7 cellular contexts compared by ENCODE assay signal in genomic region chr15:99799182-99799853, GRCh38.
A peak's percentile ranks its signal among the peaks of the same experiment; 100 is the strongest.
DNase-seq lines count a peak whose midpoint lies in the region; ATAC-seq, FAIRE-seq and TF ChIP-seq lines count a peak whose summit lies in the region.
"Not testable (repeated sequence)": the region's sequence is repeated elsewhere in the genome, so short reads cannot be mapped to it uniquely, and the experiment has no call there.

No MANE protein-coding gene starts in this region.

- H3K56ac ChIP-seq in IMR-90 (ENCODE audit: extremely low read depth, insufficient read depth, low read length): not testable (repeated sequence)

- not testable (repeated sequence) for TF ChIP-seq CTCF in A549 (IDR thresholded peaks at IDR 0.05); IMR-90 (conservative IDR thresholded peaks at IDR 0.05; ENCODE audit: low read depth, low read length); K562 (IDR thresholded peaks at IDR 0.05 in 2 of 3, conservative IDR thresholded peaks at IDR 0.05 in 1 of 3; ENCODE audit: insufficient read depth in 2 of 3, low read depth in 1 of 3, low read length in 3 of 3); heart left ventricle (IDR thresholded peaks at IDR 0.05); right atrium auricular region (IDR thresholded peaks at IDR 0.05); psoas muscle (IDR thresholded peaks at IDR 0.05)

- not testable (repeated sequence) for H3K9me1 ChIP-seq in IMR-90 (ENCODE audit: insufficient read depth, low read length); K562 (ENCODE audit: control insufficient read depth, insufficient read depth, low read length)

- H3K27ac ChIP-seq in A549; IMR-90 (ENCODE audit: insufficient read depth, low read length); K562 (ENCODE audit: extremely low read depth, low read depth, low read length); psoas muscle: not testable (repeated sequence)
- H3K27ac ChIP-seq in heart left ventricle: peak overlapping the region in 6 of 12 donors; percentile 46 to 57 (median 54)
- peak overlapping the region; percentile 65 to 67 for H3K27ac ChIP-seq in right atrium auricular region

- H3K4me2 ChIP-seq in A549; IMR-90 (ENCODE audit: low read depth, low read length); K562 (ENCODE audit: insufficient read depth, low read length): not testable (repeated sequence)

- CTCF ChIA-PET in A549 (lab: Yijun Ruan, JAX): interaction anchor here (1.4 kb wide), 1 partner anchor 527 kb away, joined by 3 read pairs; no protein-coding TSS in a partner anchor
- CTCF ChIA-PET in IMR-90 (lab: Yijun Ruan, JAX); K562 (lab: Yijun Ruan, JAX; ENCODE audit: low intra/inter-chr PET ratio): not testable (repeated sequence)

- not testable (repeated sequence) for H2BK120ac ChIP-seq in IMR-90 (ENCODE audit: low read depth, low read length)

- in situ Hi-C loops in IMR-90 (cut with MboI; ENCODE audit: low sequenced_read_pairs) (loop anchor here (10.0 kb wide), 1 partner anchor 1965 kb away; no protein-coding TSS in a partner anchor), K562 (cut with MboI) (loop anchor here (5.0 kb wide), 1 partner anchor 1968 kb away; no protein-coding TSS in a partner anchor)

- peak; percentile 47 to 63; a peak in 5 of 6 replicates for ATAC-seq in A549
- peak; percentile 65 for ATAC-seq in IMR-90 (ENCODE audit: low read depth)
- peak; percentile 67 for ATAC-seq in SK-N-SH treated with all-trans-retinoic acid at 6 μM for 48 hours
- ATAC-seq in K562: peak; percentile 26; the same call in 1 of the 3 replicates
- ATAC-seq in heart left ventricle: peak; percentile 93 to 98 (median 94)
- ATAC-seq in psoas muscle: peak; percentile 78 to 96 (median 94)

- H4K20me1 ChIP-seq in IMR-90 (ENCODE audit: insufficient read depth, low read length); K562 (replicated peaks; ENCODE audit: control insufficient read depth, insufficient read depth, low read length): not testable (repeated sequence)

- not testable (repeated sequence) for H3K23ac ChIP-seq in IMR-90 (ENCODE audit: low read depth, low read length)

- TF ChIP-seq RAD21 in A549 (conservative IDR thresholded peaks at IDR 0.05 in 1 of 2, IDR thresholded peaks at IDR 0.05 in 1 of 2); IMR-90 (IDR thresholded peaks at IDR 0.05; ENCODE audit: low read length); K562 (CRISPR knock-in tag; conservative IDR thresholded peaks at IDR 0.05 in 1 of 2, IDR thresholded peaks at IDR 0.05 in 1 of 2): not testable (repeated sequence)

- FAIRE-seq in A549 (lab: Jason Lieb, UNC); K562 (lab: Jason Lieb, UNC): not testable (repeated sequence)

- DNase-seq in A549 (ENCODE audit: low read depth in 1 of 2, low spot score in 1 of 2); IMR-90; K562 (ENCODE audit: extremely low read depth in 1 of 4, low spot score in 3 of 4); right atrium auricular region (ENCODE audit: low spot score): not testable (repeated sequence)
- peak in 4 of 5 donors; percentile 45 to 75 (median 56) for DNase-seq in heart left ventricle
- DNase-seq in psoas muscle: peak in 1 of 2 donors; percentile 74

- not testable (repeated sequence) for H3K9me3 ChIP-seq in A549; IMR-90 (ENCODE audit: control insufficient read depth, insufficient read depth, low read length); K562 (replicated peaks; ENCODE audit: control insufficient read depth, insufficient read depth, low read depth, low read length); heart left ventricle; right atrium auricular region; psoas muscle

- not testable (repeated sequence) for H2AK9ac ChIP-seq in IMR-90 (replicated peaks; ENCODE audit: low read depth, low read length, poor library complexity)

- H4K8ac ChIP-seq in IMR-90 (ENCODE audit: low read depth in 2 of 2, low read length in 2 of 2): not testable (repeated sequence)

- not testable (repeated sequence) for H3K4ac ChIP-seq in IMR-90 (ENCODE audit: low read depth, low read length)

- not testable (repeated sequence) for H2AFZ ChIP-seq in IMR-90 (replicated peaks; ENCODE audit: low read length, poor library complexity); K562 (ENCODE audit: low read depth, low read length)

- not testable (repeated sequence) for H3K79me1 ChIP-seq in IMR-90 (ENCODE audit: low read depth in 1 of 2, low read length in 2 of 2)

- not testable (repeated sequence) for H3K9ac ChIP-seq in IMR-90 (ENCODE audit: low read depth, low read length); K562 (ENCODE audit: insufficient read depth in 1 of 2, low read depth in 2 of 2, low read length in 2 of 2)

- not testable (repeated sequence) for H3K4me3 ChIP-seq in A549; IMR-90 (ENCODE audit: insufficient read depth, low read depth, low read length); K562; heart left ventricle; right atrium auricular region; psoas muscle

- H3K27me3 ChIP-seq in IMR-90 (ENCODE audit: control insufficient read depth, insufficient read depth, low read length); heart left ventricle; right atrium auricular region; psoas muscle (ENCODE audit: insufficient read depth in 3 of 3, low read length in 2 of 3): not testable (repeated sequence)
- H3K27me3 ChIP-seq in K562 (ENCODE audit: control insufficient read depth in 2 of 2, insufficient read depth in 2 of 2, low read length in 2 of 2): peaks cover 0 to 12% of the 10 kb centered on the region in 2 experiments; a peak in 2 of 5 replicates

- POLR2A ChIA-PET in A549 (lab: Yijun Ruan, JAX); IMR-90 (lab: Charles Lee; ENCODE audit: unreplicated experiment); K562 (lab: Yijun Ruan, JAX): not testable (repeated sequence)

- intact Hi-C loops in IMR-90 (cut with micrococcal nuclease) (loop anchor here (5.0 kb wide), 1 partner anchor 527 kb away; no protein-coding TSS in a partner anchor), heart left ventricle (cut with DNase I) (loop anchor here in 1 of 10 donors (10.0 kb wide), 1 partner anchor 65 kb away; the partner anchor contains the start of gene LYSMD4)
- intact Hi-C loops in K562 (cut with micrococcal nuclease); psoas muscle (cut with DNase I): not testable (repeated sequence)

- not testable (repeated sequence) for H4K91ac ChIP-seq in IMR-90 (ENCODE audit: insufficient read depth, low read depth, low read length)

- not testable (repeated sequence) for H3K14ac ChIP-seq in IMR-90 (replicated peaks; ENCODE audit: low read depth, low read length)

- 58% methylated on average over 21 of the region's 26 CpGs for WGBS in A549 (ENCODE audit: missing lambda C conversion rate)
- no CpG with 5 or more reads among the region's 26 CpGs for WGBS in IMR-90 (ENCODE audit: extremely low coverage in 2 of 2, insufficient read length in 1 of 2), 2 experiments
- WGBS in K562 (ENCODE audit: insufficient coverage, low coverage, missing lambda C conversion rate): 1% methylated on average over 24 of the region's 26 CpGs
- 75 to 87% (median 83%) methylated on average over 19 to 25 of the region's 26 CpGs for WGBS in heart left ventricle, 4 donors
- WGBS in psoas muscle, 3 donors: 64 to 75% (median 69%) methylated on average over 24 to 25 of the region's 26 CpGs

- not testable (repeated sequence) for H2BK5ac ChIP-seq in IMR-90 (ENCODE audit: low read depth, low read length, poor library complexity, severe bottlenecking)

- H3K36me3 ChIP-seq in IMR-90 (ENCODE audit: control insufficient read depth, insufficient read depth, low read length); K562 (ENCODE audit: control insufficient read depth, insufficient read depth, low read length); heart left ventricle; right atrium auricular region; psoas muscle (ENCODE audit: insufficient read depth in 1 of 2, low read depth in 1 of 2): not testable (repeated sequence)

- not testable (repeated sequence) for BruUV-seq in IMR-90 (replicated peaks; lab: Mats Ljungman, UMichigan); K562 (replicated peaks; lab: Mats Ljungman, UMichigan)

- H2AK5ac ChIP-seq in IMR-90 (ENCODE audit: low read depth, low read length): not testable (repeated sequence)

- dilution Hi-C loops in IMR-90 (cut with HindIII; ENCODE audit: low sequenced_read_pairs, unreplicated experiment): not testable (repeated sequence)

- TF ChIP-seq EP300 in A549 (IDR thresholded peaks at IDR 0.05); K562 (IDR thresholded peaks at IDR 0.05; ENCODE audit: low read length): not testable (repeated sequence)

- not testable (repeated sequence) for H2BK15ac ChIP-seq in IMR-90 (ENCODE audit: low read depth, low read length)

- H3K4me1 ChIP-seq in A549; IMR-90 (ENCODE audit: control insufficient read depth, insufficient read depth, low read length); K562 (replicated peaks in 1 of 2; ENCODE audit: control insufficient read depth in 2 of 2, insufficient read depth in 2 of 2, low read length in 2 of 2); heart left ventricle; right atrium auricular region; psoas muscle: not testable (repeated sequence)

- not testable (repeated sequence) for H2BK20ac ChIP-seq in IMR-90 (ENCODE audit: low read depth, low read length)

- not testable (repeated sequence) for H4K5ac ChIP-seq in IMR-90 (ENCODE audit: low read depth, low read length)

- not testable (repeated sequence) for TF ChIP-seq POLR2A in A549 (IDR thresholded peaks at IDR 0.05; ENCODE audit: low read length); IMR-90 (IDR thresholded peaks at IDR 0.05; ENCODE audit: low read depth, low read length); K562 (conservative IDR thresholded peaks at IDR 0.05); heart left ventricle (IDR thresholded peaks at IDR 0.05)

- not testable (repeated sequence) for H3K18ac ChIP-seq in IMR-90 (ENCODE audit: low read depth, low read length)

- not testable (repeated sequence) for H3K79me2 ChIP-seq in K562 (ENCODE audit: control insufficient read depth, insufficient read depth, low read length)

Comparison
In these comparisons a context has a peak if more than half of its experiments do, and no peak if none do; other contexts are left out.
1. ATAC-seq: peak in every context shown above with its lines; median percentile 94 in heart left ventricle; 94 in psoas muscle; 67 in SK-N-SH treated with all-trans-retinoic acid at 6 μM for 48 hours; 65 in IMR-90; 55 in A549; 26 in K562.